In genomic region chr2:133458280-133458679, GRCh38 we compare ENCODE assay signal across 27 cellular contexts.
A peak's percentile ranks its signal among the peaks of the same experiment; 100 is the strongest.
DNase-seq lines count a peak whose midpoint lies in the region; ATAC-seq and TF ChIP-seq lines count a peak whose summit lies in the region.
"Had no signal": no experiment of that assay in that cellular context is flagged by ENCODE, and none has a peak within 500 bp of the region (broad histone marks: within the 10 kb centered on the region; RNA-seq: fewer than 3 reads in every experiment).

No MANE protein-coding gene starts in this region.

- no peak overlapping the region for H3K27ac Mint-ChIP-seq in MCF 10A (ENCODE audit: low read depth, unreplicated experiment)
- H3K27ac Mint-ChIP-seq: activated naive CD8-positive, alpha-beta T cell; naive thymus-derived CD8-positive, alpha-beta T cell had no signal

- H3K27me3 Mint-ChIP-seq in MCF 10A (ENCODE audit: insufficient read depth, unreplicated experiment) = no peaks in the 10 kb centered on the region
- H3K27me3 Mint-ChIP-seq: activated naive CD8-positive, alpha-beta T cell; naive thymus-derived CD8-positive, alpha-beta T cell had no signal

- DNase-seq in MCF 10A (ENCODE audit: unreplicated experiment) (peak; percentile 30), breast epithelium (ENCODE audit: low spot score in 2 of 2) (no peak), brain microvascular endothelial cell (peak; percentile 51), fibroblast of pulmonary artery (ENCODE audit: low read depth) (peak; percentile 38), left ventricle myocardium inferior (no peak), adrenal gland (no peak), dedifferentiated amniotic fluid mesenchymal stem cell (ENCODE audit: extremely low spot score) (no peak)
- DNase-seq: activated CD4-positive, alpha-beta T cell treated with anti-CD3 and anti-CD28 coated beads for 4 hours; activated effector memory CD4-positive, alpha-beta T cell treated with Interleukin-2 at 50 U/mL for 16 hours; activated T-cell treated with anti-CD3 and anti-CD28 coated beads for 4 hours; effector CD8-positive, alpha-beta T cell; kidney; naive thymus-derived CD8-positive, alpha-beta T cell; NCI-H1417; NCI-H446; nucleus accumbens; sigmoid colon; stimulated activated CD4-positive, alpha-beta T cell treated with anti-CD3 and anti-CD28 coated beads, Interleukin-15, amount 100 ng/mL, for 24 hours; stimulated activated naive CD4-positive, alpha-beta T cell had no signal

- H3K4me3 ChIP-seq in breast epithelium (no peak overlapping the region), brain microvascular endothelial cell (ENCODE audit: low read depth, low read length) (no peak overlapping the region), fibroblast of pulmonary artery (replicated peaks; ENCODE audit: low read depth, low read length) (no peak overlapping the region), left ventricle myocardium inferior (no peak overlapping the region), adrenal gland (no peak overlapping the region)
- H3K4me3 ChIP-seq: esophagus muscularis mucosa, HAP-1, K562, prostate gland, sigmoid colon, suprapubic skin had no signal

- no TSS peak for BruUV-seq in MCF 10A (replicated peaks; lab: Mats Ljungman, UMichigan)

- no peaks in the 10 kb centered on the region for H3K36me3 ChIP-seq in breast epithelium
- H3K36me3 ChIP-seq in brain microvascular endothelial cell (replicated peaks) = no peaks in the 10 kb centered on the region
- no peaks in the 10 kb centered on the region for H3K36me3 ChIP-seq in left ventricle myocardium inferior
- no peaks in the 10 kb centered on the region for H3K36me3 ChIP-seq in adrenal gland (replicated peaks in 1 of 2)
- H3K36me3 ChIP-seq: esophagus muscularis mucosa, HAP-1, prostate gland, sigmoid colon, suprapubic skin had no signal

- intact Hi-C loops in MCF 10A (cut with micrococcal nuclease) = no loop called here
- intact Hi-C loops in breast epithelium (cut with DNase I; ENCODE audit: low total_unique reads) = no loop called here
- intact Hi-C loops in left ventricle myocardium inferior (cut with micrococcal nuclease) = no loop called here
- intact Hi-C loops in adrenal gland (cut with DNase I) = no loop called here

- no peak overlapping the region for H3K4me3 Mint-ChIP-seq in MCF 10A (ENCODE audit: unreplicated experiment)
- H3K4me3 Mint-ChIP-seq: activated naive CD8-positive, alpha-beta T cell; naive thymus-derived CD8-positive, alpha-beta T cell had no signal

- no peaks in the 10 kb centered on the region for H3K9me3 ChIP-seq in breast epithelium
- H3K9me3 ChIP-seq in left ventricle myocardium inferior (replicated peaks) = peaks cover 9% of the 10 kb centered on the region
- no peaks in the 10 kb centered on the region for H3K9me3 ChIP-seq in adrenal gland (replicated peaks in 1 of 3)
- H3K9me3 ChIP-seq: prostate gland, sigmoid colon, suprapubic skin had no signal

- in situ Hi-C loops in brain microvascular endothelial cell (cut with HindIII; ENCODE audit: low pct_ligation_motif_present, low sequenced_read_pairs) = no loop called here

- H3K27ac ChIP-seq in breast epithelium (no peak overlapping the region), brain microvascular endothelial cell (no peak overlapping the region), left ventricle myocardium inferior (replicated peaks) (no peak overlapping the region), adrenal gland (no peak overlapping the region)
- H3K27ac ChIP-seq: esophagus muscularis mucosa, prostate gland, sigmoid colon, suprapubic skin, VCaP had no signal

- TF ChIP-seq POLR2A in breast epithelium (IDR thresholded peaks at IDR 0.05) (no peak), adrenal gland (IDR thresholded peaks at IDR 0.05) (no peak)

- 46 to 59% (median 52%) methylated on average over 3 of the region's 3 CpGs for WGBS in adrenal gland, 4 donors

- no peaks in the 10 kb centered on the region for H3K4me1 ChIP-seq in breast epithelium
- H3K4me1 ChIP-seq in left ventricle myocardium inferior = no peaks in the 10 kb centered on the region
- H3K4me1 ChIP-seq in adrenal gland (replicated peaks in 1 of 2) = no peaks in the 10 kb centered on the region
- H3K4me1 ChIP-seq: esophagus muscularis mucosa, HAP-1, prostate gland, sigmoid colon, suprapubic skin had no signal

- POLR2A ChIA-PET in MCF 10A (lab: Yijun Ruan, JAX) = no interaction called here

- CTCF ChIA-PET in MCF 10A (lab: Yijun Ruan, JAX) = interaction anchor here (0.6 kb wide), 1 partner anchor 674 kb away, joined by 3 read pairs; no protein-coding TSS in a partner anchor

- no peaks in the 10 kb centered on the region for H3K36me3 Mint-ChIP-seq in MCF 10A (ENCODE audit: insufficient read depth, unreplicated experiment)
- H3K36me3 Mint-ChIP-seq: activated naive CD8-positive, alpha-beta T cell; naive thymus-derived CD8-positive, alpha-beta T cell had no signal

- H3K27me3 ChIP-seq in breast epithelium (no peaks in the 10 kb centered on the region), brain microvascular endothelial cell (replicated peaks) (no peaks in the 10 kb centered on the region), left ventricle myocardium inferior (ENCODE audit: low read depth) (no peaks in the 10 kb centered on the region), adrenal gland (no peaks in the 10 kb centered on the region)
- H3K27me3 ChIP-seq: esophagus muscularis mucosa, sigmoid colon, suprapubic skin had no signal

- ATAC-seq in GM18907 (IDR thresholded peaks at IDR 0.05; ENCODE audit: unreplicated experiment) = no peak
- ATAC-seq: K562; naive thymus-derived CD8-positive, alpha-beta T cell had no signal

- H3K4me1 Mint-ChIP-seq in MCF 10A (ENCODE audit: insufficient read depth, unreplicated experiment) = peaks cover 19% of the 10 kb centered on the region
- H3K4me1 Mint-ChIP-seq: naive thymus-derived CD8-positive, alpha-beta T cell had no signal

- TF ChIP-seq CTCF in MCF 10A (IDR thresholded peaks at IDR 0.05; ENCODE audit: unreplicated experiment) (no peak), breast epithelium (IDR thresholded peaks at IDR 0.05) (no peak), brain microvascular endothelial cell (IDR thresholded peaks at IDR 0.05; ENCODE audit: low read depth, low read length, missing control alignments) (no peak), fibroblast of pulmonary artery (IDR thresholded peaks at IDR 0.05; ENCODE audit: low read length, missing control alignments) (no peak), left ventricle myocardium inferior (IDR thresholded peaks at IDR 0.05; ENCODE audit: borderline replicate concordance) (no peak), adrenal gland (IDR thresholded peaks at IDR 0.05) (no peak)

- H3K9me3 Mint-ChIP-seq in MCF 10A (ENCODE audit: unreplicated experiment) = no peaks in the 10 kb centered on the region

Comparison
In these comparisons a context has a peak if more than half of its experiments do, and no peak if none do; other contexts are left out.
1. DNase-seq: peak in MCF 10A (single experiment), brain microvascular endothelial cell (single experiment) and fibroblast of pulmonary artery (single experiment); none in breast epithelium (0 of 2), left ventricle myocardium inferior (single experiment), adrenal gland (0 of 7) and dedifferentiated amniotic fluid mesenchymal stem cell (single experiment).